Comparison of ENCODE assay signal across 1 cellular context in the genomic region with DNA sequence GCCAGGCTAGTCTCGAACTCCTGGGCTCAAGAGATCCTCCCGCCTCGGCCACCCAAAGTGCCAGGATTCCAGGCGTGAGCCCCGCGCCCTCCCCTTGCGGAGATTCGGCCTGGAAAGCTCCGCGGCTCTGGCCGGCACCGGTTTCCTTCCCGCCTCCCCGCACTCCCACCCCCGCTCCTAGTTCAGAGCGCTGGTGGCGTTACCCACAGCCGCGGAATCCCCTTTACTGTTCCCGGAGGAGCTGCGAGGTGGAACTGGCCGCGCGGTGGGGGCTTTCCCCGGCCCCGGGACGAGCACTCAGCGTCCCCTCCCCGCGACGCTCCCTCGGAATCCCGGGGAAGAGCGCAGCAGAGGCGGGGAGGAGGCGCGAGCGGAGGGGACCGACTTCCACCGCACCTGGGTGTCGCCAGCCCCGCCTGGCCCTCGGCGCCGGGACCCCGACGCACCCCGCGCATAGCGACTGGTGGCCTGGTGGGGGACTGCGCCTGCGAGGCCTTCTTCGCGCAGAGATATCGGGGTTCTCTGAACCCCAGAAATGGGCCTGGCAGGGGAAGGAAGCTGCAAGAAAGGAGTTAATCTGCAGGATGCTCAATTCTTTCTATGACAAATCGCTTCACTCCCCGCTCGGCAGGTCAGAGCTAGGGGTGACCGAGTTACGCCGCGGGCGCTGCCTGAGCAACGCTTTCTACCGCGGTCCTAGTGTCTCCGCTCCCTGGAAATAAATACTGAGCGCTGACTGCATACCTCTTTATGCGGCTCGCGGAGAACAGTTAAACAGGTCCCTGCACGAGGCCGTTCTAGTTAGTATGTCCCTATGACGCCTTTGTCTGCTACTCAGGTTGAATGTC.
TF ChIP-seq lines count a peak whose summit lies in the region.

No MANE protein-coding gene starts in this region.

TF ChIP-seq in IMR-90, 13 proteins besides CTCF, POLR2A, EP300 and RAD21 (continued from another document):
- TF ChIP-seq USF2 (IDR thresholded peaks at IDR 0.05; ENCODE audit: low read depth, low read length), result no peak
- TF ChIP-seq MAFK (IDR thresholded peaks at IDR 0.05; ENCODE audit: low read depth, low read length), result no peak
- TF ChIP-seq SMC3 (IDR thresholded peaks at IDR 0.05; ENCODE audit: low read depth, low read length), result no peak
- TF ChIP-seq RCOR1 (IDR thresholded peaks at IDR 0.05; ENCODE audit: insufficient replicate concordance, low read length), result no peak
